ENCODE assay signal across 14 cellular contexts in genomic region chr14:105255021-105255507, GRCh38. TPM values are rescaled to one million over a fixed set of nuclear protein-coding genes. Genes with fewer than 3 reads are reported as not detected.
DNase-seq lines count a peak whose midpoint lies in the region; ATAC-seq, FAIRE-seq and TF ChIP-seq lines count a peak whose summit lies in the region.
"Had no signal": no experiment of that assay in that cellular context is flagged by ENCODE, and none has a peak within 500 bp of the region (broad histone marks: within the 10 kb centered on the region; RNA-seq: fewer than 3 reads in every experiment).

No MANE protein-coding gene starts in this region.

- peaks cover 4% of the 10 kb centered on the region for H3K4me1 Mint-ChIP-seq in astrocyte (ENCODE audit: low read depth, unreplicated experiment)

- peak overlapping the region in 7 of 11 experiments; percentile 4 to 72 (median 61); a peak in 9 of 22 replicates for H3K9ac ChIP-seq in BLaER1 treated with 17β-estradiol and CSF1 and Interleukin-3, amounts not matched to agents 10 nM and 100 nM
- H3K9ac ChIP-seq in astrocyte (ENCODE audit: low read length): no peak overlapping the region

- no peak for ATAC-seq in GM18867 (IDR thresholded peaks at IDR 0.05; ENCODE audit: unreplicated experiment)

- no peak overlapping the region for H2AFZ ChIP-seq in astrocyte (ENCODE audit: low read depth, low read length)

- H3K4me3 Mint-ChIP-seq in astrocyte (ENCODE audit: unreplicated experiment): no peak overlapping the region

- H3K27ac ChIP-seq in BLaER1 treated with 17β-estradiol and CSF1 and Interleukin-3, amounts not matched to agents 10 nM and 100 nM: peak overlapping the region in 8 of 11 experiments; percentile 39 to 77 (median 62); a peak in 14 of 22 replicates
- no peak overlapping the region for H3K27ac ChIP-seq in astrocyte (ENCODE audit: low read depth, low read length)
- H3K27ac ChIP-seq: stomach had no signal

- no peaks in the 10 kb centered on the region for H3K9me3 ChIP-seq in BLaER1 treated with 17β-estradiol and CSF1 and Interleukin-3, amounts not matched to agents 10 nM and 100 nM (replicated peaks in 1 of 11)
- no peaks in the 10 kb centered on the region for H3K9me3 ChIP-seq in astrocyte (ENCODE audit: insufficient read depth, low read depth, low read length)
- H3K9me3 ChIP-seq: stomach had no signal

- no peak for TF ChIP-seq CTCF in astrocyte (IDR thresholded peaks at IDR 0.05; ENCODE audit: insufficient read depth, low read depth, low read length)

- peaks cover 2% of the 10 kb centered on the region for H3K9me3 Mint-ChIP-seq in astrocyte (ENCODE audit: unreplicated experiment)

- H3K36me3 ChIP-seq in BLaER1 treated with 17β-estradiol and CSF1 and Interleukin-3, amounts not matched to agents 10 nM and 100 nM: peaks cover 2 to 30% (median 14%) of the 10 kb centered on the region in 11 experiments; a peak in 16 of 22 replicates
- peaks cover 5% of the 10 kb centered on the region for H3K36me3 ChIP-seq in astrocyte (ENCODE audit: insufficient read depth, low read length)

- peak overlapping the region; percentile 81 to 99 (median 97) for H3K4me2 ChIP-seq in BLaER1 treated with 17β-estradiol and CSF1 and Interleukin-3, amounts not matched to agents 10 nM and 100 nM
- H3K4me2 ChIP-seq in astrocyte (ENCODE audit: low read length): no peak overlapping the region

- FAIRE-seq in astrocyte (lab: Jason Lieb, UNC): no peak
- FAIRE-seq: endothelial cell of umbilical vein had no signal

- peaks cover 0 to 40% (median 0%) of the 10 kb centered on the region in 11 experiments; a peak in 5 of 22 replicates for H3K27me3 ChIP-seq in BLaER1 treated with 17β-estradiol and CSF1 and Interleukin-3, amounts not matched to agents 10 nM and 100 nM
- H3K27me3 ChIP-seq in astrocyte (ENCODE audit: insufficient read depth, low read length): no peaks in the 10 kb centered on the region
- H3K27me3 ChIP-seq: stomach had no signal

- peaks cover 42 to 92% (median 83%) of the 10 kb centered on the region in 11 experiments; a peak in 21 of 22 replicates for H4K20me1 ChIP-seq in BLaER1 treated with 17β-estradiol and CSF1 and Interleukin-3, amounts not matched to agents 10 nM and 100 nM
- H4K20me1 ChIP-seq in astrocyte (ENCODE audit: insufficient read depth, low read length): peaks cover 57% of the 10 kb centered on the region

- peaks cover 20% of the 10 kb centered on the region for H3K36me3 Mint-ChIP-seq in astrocyte (ENCODE audit: low read depth, unreplicated experiment)

- peak; percentile 97 for DNase-seq in LHCN-M2 (ENCODE audit: low read depth)
- peak; percentile 16 for DNase-seq in astrocyte (ENCODE audit: low read depth)
- DNase-seq in iris pigment epithelial cell (ENCODE audit: low read depth): peak; percentile 35
- no peak for DNase-seq in retina
- DNase-seq in medulla oblongata (ENCODE audit: extremely low spot score): no peak
- DNase-seq in stimulated activated CD4-positive, alpha-beta T cell treated with anti-CD3 and anti-CD28 coated beads, Interleukin-4, amount 100 ng/mL, for 4 hours: no peak
- DNase-seq: activated effector memory CD4-positive, alpha-beta T cell treated with anti-CD3 and anti-CD28 coated beads, Interleukin-2, amount 50 U/mL, for 16 hours; caudate nucleus; NCI-H1417; NCI-H774; stomach had no signal

- H3K27me3 Mint-ChIP-seq in astrocyte (ENCODE audit: low read depth, unreplicated experiment): no peaks in the 10 kb centered on the region

- H3K79me2 ChIP-seq in astrocyte (ENCODE audit: insufficient read depth, low read length): peaks cover 19% of the 10 kb centered on the region

- H3K4me3 ChIP-seq in BLaER1 treated with 17β-estradiol and CSF1 and Interleukin-3, amounts not matched to agents 10 nM and 100 nM: peak overlapping the region in 5 of 10 experiments; percentile 6 to 37 (median 29); a peak in 6 of 20 replicates
- H3K4me3 ChIP-seq in astrocyte (ENCODE audit: insufficient read depth, low read depth, low read length): no peak overlapping the region
- H3K4me3 ChIP-seq: stomach had no signal

- H3K27ac Mint-ChIP-seq in astrocyte (ENCODE audit: unreplicated experiment): no peak overlapping the region

- peaks cover 47 to 100% (median 98%) of the 10 kb centered on the region in 10 experiments for H3K4me1 ChIP-seq in BLaER1 treated with 17β-estradiol and CSF1 and Interleukin-3, amounts not matched to agents 10 nM and 100 nM
- H3K4me1 ChIP-seq in astrocyte (ENCODE audit: insufficient read depth, low read length): peaks cover 9% of the 10 kb centered on the region

RNA-seq across cellular contexts. Expression of gene BTBD6, which starts 6.7 kb away (rescaled TPM):
- 45.1 and 54.7 TPM in 2 replicates for total RNA-seq in LHCN-M2 (2014; rRNA removed)
- 49.0 TPM for polyA plus RNA-seq in LHCN-M2 (2012)
- total RNA-seq in astrocyte: 23.8 and 25.1 TPM in 2 replicates

RNA-seq across cellular contexts. Expression of gene BRF1, which starts 45.7 kb away (rescaled TPM):
- 28.2 and 30.1 TPM in 2 replicates for total RNA-seq in LHCN-M2 (2014; rRNA removed)
- polyA plus RNA-seq in LHCN-M2 (2012): 13.6 TPM
- total RNA-seq in astrocyte: 20.5 and 21.5 TPM in 2 replicates

RNA-seq across cellular contexts. Expression of gene PACS2, which starts 59.5 kb away (rescaled TPM):
- total RNA-seq in LHCN-M2 (2014; rRNA removed): 39.6 and 45.3 TPM in 2 replicates
- polyA plus RNA-seq in LHCN-M2 (2012): 38.8 TPM
- total RNA-seq in astrocyte: 49.7 and 51.0 TPM in 2 replicates

Comparison
In these comparisons a context has a peak if more than half of its experiments do, and no peak if none do; other contexts are left out.
1. DNase-seq: peak in LHCN-M2 (single experiment), astrocyte (single experiment) and iris pigment epithelial cell (single experiment); none in retina (single experiment), medulla oblongata (single experiment) and stimulated activated CD4-positive, alpha-beta T cell treated with anti-CD3 and anti-CD28 coated beads, Interleukin-4, amount 100 ng/mL, for 4 hours (0 of 2).